Comparison of ENCODE assay signal across 23 cellular contexts in genomic region chr9:79461735-79462134, GRCh38.
DNase-seq lines count a peak whose midpoint lies in the region; FAIRE-seq and TF ChIP-seq lines count a peak whose summit lies in the region.
"Had no signal": no experiment of that assay in that cellular context is flagged by ENCODE, and none has a peak within 500 bp of the region (broad histone marks: within the 10 kb centered on the region; RNA-seq: fewer than 3 reads in every experiment).

No MANE protein-coding gene starts in this region.

- POLR2A ChIA-PET in Caco-2 (lab: Charles Lee): no interaction called here

- 58% methylated on average over 3 of the region's 3 CpGs for WGBS in smooth muscle cell (ENCODE audit: low lambda C conversion rate)

- H3K27me3 ChIP-seq in ACC112 (ENCODE audit: insufficient read depth, low read length) (no peaks in the 10 kb centered on the region), smooth muscle cell (ENCODE audit: low read depth) (no peaks in the 10 kb centered on the region), Caco-2 (replicated peaks; ENCODE audit: control insufficient read depth, insufficient read depth, low read length) (no peaks in the 10 kb centered on the region)
- H3K27me3 ChIP-seq: BLaER1 had no signal

- H3K27me3 Mint-ChIP-seq in Caco-2 (ENCODE audit: insufficient read depth, unreplicated experiment): no peaks in the 10 kb centered on the region
- H3K27me3 Mint-ChIP-seq: B cell had no signal

- no peak overlapping the region for H3K4me3 Mint-ChIP-seq in Caco-2 (ENCODE audit: unreplicated experiment)
- H3K4me3 Mint-ChIP-seq: B cell; CD4-positive, CD25-positive, alpha-beta regulatory T cell; CD8-positive, alpha-beta T cell; HFFc6 had no signal

- no peaks in the 10 kb centered on the region for H3K79me2 ChIP-seq in ACC112 (ENCODE audit: control insufficient read depth, insufficient read depth, low read length, unreplicated experiment)
- H3K79me2 ChIP-seq in smooth muscle cell (ENCODE audit: low read depth): no peaks in the 10 kb centered on the region

- H3F3A ChIP-seq in smooth muscle cell (ENCODE audit: low read depth): no peaks in the 10 kb centered on the region

- H2AFZ ChIP-seq in ACC112 (ENCODE audit: low read length, unreplicated experiment) (peak overlapping the region; percentile 23), smooth muscle cell (ENCODE audit: low read depth) (peak overlapping the region; percentile 44)

- no TSS peak for BruUV-seq in Caco-2 (replicated peaks; lab: Mats Ljungman, UMichigan)

- no peak overlapping the region for H3K4me2 ChIP-seq in smooth muscle cell
- H3K4me2 ChIP-seq: A549, BLaER1 had no signal

- no peaks in the 10 kb centered on the region for H3K4me1 Mint-ChIP-seq in Caco-2 (ENCODE audit: low read depth, unreplicated experiment)
- H3K4me1 Mint-ChIP-seq: B cell; CD4-positive, CD25-positive, alpha-beta regulatory T cell had no signal

- TF ChIP-seq CTCF in smooth muscle cell (IDR thresholded peaks at IDR 0.05; ENCODE audit: borderline replicate concordance, insufficient read depth, poor library complexity, severe bottlenecking): no peak
- TF ChIP-seq CTCF in Caco-2 (IDR thresholded peaks at IDR 0.05; ENCODE audit: insufficient read depth in 1 of 2, low read depth in 1 of 2, low read length in 1 of 2, severe bottlenecking in 1 of 2, unreplicated experiment in 1 of 2): no peak

- H3K9me3 ChIP-seq in smooth muscle cell (replicated peaks; ENCODE audit: low read depth) (no peaks in the 10 kb centered on the region), Caco-2 (no peaks in the 10 kb centered on the region)
- H3K9me3 ChIP-seq: A549, BLaER1, HAP-1 had no signal

- H3K27ac Mint-ChIP-seq in Caco-2 (ENCODE audit: unreplicated experiment): no peak overlapping the region
- H3K27ac Mint-ChIP-seq: B cell; CD4-positive, CD25-positive, alpha-beta regulatory T cell; CD8-positive, alpha-beta T cell; HFFc6 had no signal

- H3K9me3 Mint-ChIP-seq in Caco-2 (ENCODE audit: unreplicated experiment): no peaks in the 10 kb centered on the region
- H3K9me3 Mint-ChIP-seq: CD8-positive, alpha-beta T cell; HFFc6 had no signal

- peak; percentile 95 for FAIRE-seq in endometrium (lab: Jason Lieb, UNC)
- FAIRE-seq in GM19239 (lab: Jason Lieb, UNC): no peak
- FAIRE-seq: A549, D721Med, GM12878 had no signal

- no peaks in the 10 kb centered on the region for H4K20me1 ChIP-seq in smooth muscle cell (ENCODE audit: low read depth)
- H4K20me1 ChIP-seq: BLaER1 had no signal

- intact Hi-C loops in Caco-2 (cut with micrococcal nuclease; ENCODE audit: unreplicated experiment): no loop called here

- peak; percentile 18 for DNase-seq in SK-N-DZ (ENCODE audit: low spot score)
- no peak for DNase-seq in smooth muscle cell (lab: John Stamatoyannopoulos, UW; ENCODE audit: unreplicated experiment)
- DNase-seq in GM19239 (ENCODE audit: insufficient read length, low spot score): no peak
- no peak for DNase-seq in Caco-2
- no peak for DNase-seq in stimulated activated CD4-positive, alpha-beta T cell treated with anti-CD3 and anti-CD28 coated beads, Interleukin-1b, Interleukin-23, amount 100 ng/mL, for 48 hours
- DNase-seq: 8988T; CD4-positive, CD25-positive, alpha-beta regulatory T cell; CD8-positive, alpha-beta T cell; DMS 273 treated with DMSO at 0.1 percent for 48 hours; DMS79; EL; GDM1; GOT3; HFFc6 had no signal

- H3K4me1 ChIP-seq in ACC112 (ENCODE audit: control insufficient read depth, insufficient read depth, low read length, unreplicated experiment) (no peaks in the 10 kb centered on the region), smooth muscle cell (ENCODE audit: low read depth) (no peaks in the 10 kb centered on the region), Caco-2 (no peaks in the 10 kb centered on the region)
- H3K4me1 ChIP-seq: A549, BLaER1, HAP-1 had no signal

- H3K36me3 Mint-ChIP-seq in Caco-2 (ENCODE audit: insufficient read depth, unreplicated experiment): no peaks in the 10 kb centered on the region
- H3K36me3 Mint-ChIP-seq: CD4-positive, CD25-positive, alpha-beta regulatory T cell; CD8-positive, alpha-beta T cell had no signal

- H3K36me3 ChIP-seq in ACC112 (ENCODE audit: insufficient read depth, low read length) (no peaks in the 10 kb centered on the region), smooth muscle cell (ENCODE audit: low read depth) (no peaks in the 10 kb centered on the region), Caco-2 (ENCODE audit: control insufficient read depth, insufficient read depth, low read length) (no peaks in the 10 kb centered on the region)
- H3K36me3 ChIP-seq: BLaER1, HAP-1 had no signal

- no peak overlapping the region for H3K9ac ChIP-seq in smooth muscle cell (ENCODE audit: low read depth)
- H3K9ac ChIP-seq: BLaER1 had no signal

- CTCF ChIA-PET in Caco-2 (lab: Charles Lee): no interaction called here

- H3K4me3 ChIP-seq in ACC112 (ENCODE audit: low read depth, low read length) (no peak overlapping the region), smooth muscle cell (no peak overlapping the region), Caco-2 (ENCODE audit: low read depth, low read length) (no peak overlapping the region)
- H3K4me3 ChIP-seq: A549, BLaER1, GM12878, HAP-1 had no signal

- H3K27ac ChIP-seq in ACC112 (ENCODE audit: low read depth, low read length) (no peak overlapping the region), smooth muscle cell (ENCODE audit: low read depth) (no peak overlapping the region)
- H3K27ac ChIP-seq: A549, BLaER1, C4-2B had no signal
